8 cellular contexts compared by ENCODE assay signal in the genomic region with DNA sequence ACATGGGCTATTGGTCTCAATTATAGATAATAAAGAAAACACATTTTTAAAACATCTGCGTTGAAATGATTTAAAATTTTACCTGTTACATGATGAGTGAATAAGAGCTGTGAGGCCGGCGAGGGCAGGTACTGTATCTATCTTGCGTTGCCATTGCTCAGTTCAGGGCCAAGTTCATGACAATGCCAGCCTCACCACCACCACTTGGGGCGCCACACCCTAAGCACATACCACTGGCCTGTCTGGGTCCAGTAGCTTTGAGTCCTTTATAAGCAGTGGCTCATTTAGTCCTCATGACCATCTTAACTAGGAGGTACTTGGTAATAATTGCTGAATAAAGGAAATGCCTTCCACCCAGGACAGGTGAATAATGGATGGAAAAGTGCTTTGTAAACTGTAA. TPM values are rescaled to one million over a fixed set of nuclear protein-coding genes. Genes with fewer than 3 reads are reported as not detected.
DNase-seq lines count a peak whose midpoint lies in the region; ATAC-seq lines count a peak whose summit lies in the region.

No MANE protein-coding gene starts in this region.

- no peaks in the 10 kb centered on the region for H3K9me3 Mint-ChIP-seq in activated CD4-positive, alpha-beta T cell treated with anti-CD3 and anti-CD28 coated beads, Interleukin-2, amount 10 ng/mL, durations not matched to agents 24 days and 14 days

- ATAC-seq in left colon = peak; percentile 47
- ATAC-seq in HG03159 (IDR thresholded peaks at IDR 0.05; ENCODE audit: unreplicated experiment) = no peak

- no peaks in the 10 kb centered on the region for H3K36me3 Mint-ChIP-seq in activated CD4-positive, alpha-beta T cell treated with anti-CD3 and anti-CD28 coated beads, Interleukin-2, amount 10 ng/mL, durations not matched to agents 24 days and 14 days (ENCODE audit: low read depth)

- intact Hi-C loops in activated CD4-positive, alpha-beta T cell treated with anti-CD3 and anti-CD28 coated beads, Interleukin-2, amount 10 ng/mL, durations not matched to agents 24 days and 14 days (cut with micrococcal nuclease) = no loop called here
- intact Hi-C loops in left colon (cut with DNase I, micrococcal nuclease) = no loop called here

- H3K27me3 Mint-ChIP-seq in activated CD4-positive, alpha-beta T cell treated with anti-CD3 and anti-CD28 coated beads, Interleukin-2, amount 10 ng/mL, durations not matched to agents 24 days and 14 days = no peaks in the 10 kb centered on the region

- peak; percentile 73 for DNase-seq in activated CD4-positive, alpha-beta T cell treated with anti-CD3 and anti-CD28 coated beads, Interleukin-2, amount 10 ng/mL, durations not matched to agents 24 days and 14 days
- no peak for DNase-seq in activated CD4-positive, alpha-beta T cell treated with anti-CD3 and anti-CD28 coated beads, Interleukin-2, amount 50 U/mL, for 1 hour
- DNase-seq in NAMALWA (ENCODE audit: low spot score) = peak; percentile 70
- DNase-seq in activated T-cell treated with anti-CD3 and anti-CD28 coated beads, Interleukin-2, amount 50 U/mL, for 48 hours = peak; percentile 58 to 61
- DNase-seq in left colon = peak in 1 of 2 donors; percentile 77
- no peak for DNase-seq in DMS114 treated with DMSO at 0.1 percent for 48 hours (lab: John Stamatoyannopoulos, UW; ENCODE audit: unreplicated experiment)
- DNase-seq in effector CD4-positive, alpha-beta T cell = no peak

- H3K4me3 Mint-ChIP-seq in activated CD4-positive, alpha-beta T cell treated with anti-CD3 and anti-CD28 coated beads, Interleukin-2, amount 10 ng/mL, durations not matched to agents 24 days and 14 days = no peak overlapping the region

- peaks cover 41% of the 10 kb centered on the region for H3K4me1 Mint-ChIP-seq in activated CD4-positive, alpha-beta T cell treated with anti-CD3 and anti-CD28 coated beads, Interleukin-2, amount 10 ng/mL, durations not matched to agents 24 days and 14 days

- no peak overlapping the region for H3K27ac Mint-ChIP-seq in activated CD4-positive, alpha-beta T cell treated with anti-CD3 and anti-CD28 coated beads, Interleukin-2, amount 10 ng/mL, durations not matched to agents 24 days and 14 days

RNA-seq across cellular contexts. Expression of a gene that starts 14.5 kb away (rescaled TPM):
- 2.7 and 3.7 TPM in 2 replicates for total RNA-seq in activated CD4-positive, alpha-beta T cell treated with anti-CD3 and anti-CD28 coated beads, Interleukin-2, amount 10 ng/mL, durations not matched to agents 24 days and 14 days
- total RNA-seq in left colon = 10 to 100 TPM in 1 of 2 donors, 1 to 10 TPM in 1; 8.4 to 12.8 TPM

RNA-seq across cellular contexts. Expression of a gene that starts 16.6 kb away (rescaled TPM):
- 21.5 and 22.4 TPM in 2 replicates for total RNA-seq in activated CD4-positive, alpha-beta T cell treated with anti-CD3 and anti-CD28 coated beads, Interleukin-2, amount 10 ng/mL, durations not matched to agents 24 days and 14 days
- 10 to 100 TPM; 34.0 to 51.4 TPM for total RNA-seq in left colon

Comparison
In these comparisons a context has a peak if more than half of its experiments do, and no peak if none do; other contexts are left out.
1. DNase-seq: peak in activated CD4-positive, alpha-beta T cell treated with anti-CD3 and anti-CD28 coated beads, Interleukin-2, amount 10 ng/mL, durations not matched to agents 24 days and 14 days (single experiment), NAMALWA (single experiment) and activated T-cell treated with anti-CD3 and anti-CD28 coated beads, Interleukin-2, amount 50 U/mL, for 48 hours (2 of 2); none in activated CD4-positive, alpha-beta T cell treated with anti-CD3 and anti-CD28 coated beads, Interleukin-2, amount 50 U/mL, for 1 hour (single experiment), DMS114 treated with DMSO at 0.1 percent for 48 hours (single experiment) and effector CD4-positive, alpha-beta T cell (single experiment).